ENCODE assay signal across 24 cellular contexts in the genomic region with DNA sequence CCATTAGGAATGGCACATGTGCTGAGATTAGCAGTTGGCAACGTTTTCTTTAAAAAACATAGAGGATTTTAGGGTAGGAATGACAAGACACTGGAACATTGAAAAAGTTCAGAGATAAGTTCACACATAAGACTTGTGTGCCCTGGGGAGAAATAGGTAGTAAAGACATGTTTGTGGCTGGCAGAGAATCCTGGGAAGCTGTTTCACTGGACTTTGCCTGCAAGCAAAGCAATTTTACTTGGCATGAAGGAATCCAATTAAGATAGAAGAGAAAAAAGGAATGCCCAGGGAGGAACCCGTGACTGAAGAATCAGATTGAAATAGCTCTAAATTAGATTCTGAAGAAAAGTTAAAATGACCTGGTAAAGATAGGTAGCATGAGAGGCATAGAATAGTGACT.
"Had no signal": no experiment of that assay in that cellular context is flagged by ENCODE, and none has a peak within 500 bp of the region (broad histone marks: within the 10 kb centered on the region; RNA-seq: fewer than 3 reads in every experiment).

No MANE protein-coding gene starts in this region.

- H3K27ac Mint-ChIP-seq: naive thymus-derived CD8-positive, alpha-beta T cell; progenitor cell of endocrine pancreas; stimulated activated naive B cell treated with anti-CD40 and anti-IgM and Interleukin-4, amounts not matched to agents 10 μg/mL and 1 μg/mL and 100 μg/mL, for 72 hours had no signal

- DNase-seq: activated CD4-positive, alpha-beta T cell treated with anti-CD3 and anti-CD28 coated beads for 4 hours; activated CD4-positive, alpha-beta T cell treated with anti-CD3 and anti-CD28 coated beads, Interleukin-2, amount 50 U/mL, for 4 hours; activated gamma-delta T cell treated with Interleukin-2 at 50 U/mL for 16 hours; activated naive CD4-positive, alpha-beta T cell treated with anti-CD3 and anti-CD28 coated beads, Interleukin-2, amount 50 U/mL, for 16 hours; activated T-cell treated with anti-CD3 and anti-CD28 coated beads for 4 hours; amniotic stem cell; brain microvascular endothelial cell; dorsolateral prefrontal cortex; effector memory CD4-positive, alpha-beta T cell; erythroblast; gastrocnemius medialis; glutamatergic neuron; midbrain; naive thymus-derived CD8-positive, alpha-beta T cell; retina; stimulated activated CD4-positive, alpha-beta T cell treated with anti-CD3 and anti-CD28 coated beads, Interleukin-15, amount 100 ng/mL, for 24 hours; stimulated activated CD4-positive, alpha-beta T cell treated with anti-CD3 and anti-CD28 coated beads, Interleukin-2, amount 100 ng/mL, for 24 hours; stimulated activated naive B cell treated with anti-CD40 and anti-IgM and Interleukin-4, amounts not matched to agents 10 μg/mL and 1 μg/mL and 100 μg/mL, for 72 hours; stomach; thyroid gland; upper lobe of right lung had no signal

- H3K9me3 Mint-ChIP-seq: naive thymus-derived CD8-positive, alpha-beta T cell; stimulated activated naive B cell treated with anti-CD40 and anti-IgM and Interleukin-4, amounts not matched to agents 10 μg/mL and 1 μg/mL and 100 μg/mL, for 72 hours had no signal

- ATAC-seq: gastrocnemius medialis; naive thymus-derived CD8-positive, alpha-beta T cell; stimulated activated naive B cell treated with anti-CD40 and anti-IgM and Interleukin-4, amounts not matched to agents 10 μg/mL and 1 μg/mL and 100 μg/mL, for 72 hours; upper lobe of right lung had no signal

- H3K4me3 Mint-ChIP-seq: naive thymus-derived CD8-positive, alpha-beta T cell; stimulated activated naive B cell treated with anti-CD40 and anti-IgM and Interleukin-4, amounts not matched to agents 10 μg/mL and 1 μg/mL and 100 μg/mL, for 72 hours had no signal

- H3K27me3 Mint-ChIP-seq: naive thymus-derived CD8-positive, alpha-beta T cell; progenitor cell of endocrine pancreas; stimulated activated naive B cell treated with anti-CD40 and anti-IgM and Interleukin-4, amounts not matched to agents 10 μg/mL and 1 μg/mL and 100 μg/mL, for 72 hours had no signal

- H3K4me1 Mint-ChIP-seq: naive thymus-derived CD8-positive, alpha-beta T cell; stimulated activated naive B cell treated with anti-CD40 and anti-IgM and Interleukin-4, amounts not matched to agents 10 μg/mL and 1 μg/mL and 100 μg/mL, for 72 hours had no signal

- H3K27ac ChIP-seq: brain microvascular endothelial cell, coronary artery, dorsolateral prefrontal cortex, gastrocnemius medialis, stomach, thyroid gland, upper lobe of right lung, VCaP had no signal
